In the genomic region with DNA sequence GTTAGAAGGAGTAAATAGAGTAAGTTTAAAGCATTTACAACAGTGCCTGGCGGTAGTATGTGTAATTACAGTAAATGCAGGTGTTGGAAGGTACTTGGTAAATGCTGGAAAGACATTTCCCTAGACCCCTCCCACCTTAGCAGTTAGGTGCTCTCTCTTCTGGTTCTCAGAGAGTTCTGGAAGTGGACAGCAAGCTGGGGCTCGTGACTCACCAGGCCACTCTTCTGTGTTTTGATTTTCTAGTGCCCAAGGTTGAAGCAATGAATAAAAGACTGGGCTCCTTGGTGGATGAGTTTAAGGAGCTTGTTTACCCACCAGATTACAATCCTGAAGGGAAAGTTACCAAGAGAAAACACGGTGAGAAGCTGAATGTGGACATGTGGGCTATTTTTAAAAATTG, we compare ENCODE assay signal across 20 cellular contexts. TPM values are rescaled to one million over a fixed set of nuclear protein-coding genes. Genes with fewer than 3 reads are reported as not detected.
DNase-seq lines count a peak whose midpoint lies in the region; ATAC-seq and TF ChIP-seq lines count a peak whose summit lies in the region.
"Had no signal": no experiment of that assay in that cellular context is flagged by ENCODE, and none has a peak within 500 bp of the region (broad histone marks: within the 10 kb centered on the region; RNA-seq: fewer than 3 reads in every experiment).

No MANE protein-coding gene starts in this region.

- DNase-seq in heart left ventricle (no peak), cardiac septum (ENCODE audit: low spot score) (no peak), right atrium auricular region (ENCODE audit: low spot score) (no peak)
- DNase-seq: ACHN; CD4-positive, alpha-beta T cell; DND-41; GDM1; NCI-H1436; NCI-H2081 treated with DMSO at 0.1 percent for 48 hours; NCI-H2227 treated with DMSO at 0.1 percent for 48 hours; NCI-H524 treated with DMSO at 0.1 percent for 48 hours; OCI-M1 had no signal

- TF ChIP-seq CTCF in heart left ventricle (IDR thresholded peaks at IDR 0.05) (no peak), right atrium auricular region (IDR thresholded peaks at IDR 0.05) (no peak)

- no peaks in the 10 kb centered on the region for H3K27me3 Mint-ChIP-seq in activated naive CD8-positive, alpha-beta T cell
- no peaks in the 10 kb centered on the region for H3K27me3 Mint-ChIP-seq in stimulated activated memory B cell treated with anti-CD40 and anti-IgM and Interleukin-4, amounts not matched to agents 10 μg/mL and 1 μg/mL and 100 μg/mL, for 72 hours
- H3K27me3 Mint-ChIP-seq: CD4-positive, alpha-beta T cell; IgD-negative memory B cell had no signal

- H3K4me3 Mint-ChIP-seq in activated naive CD8-positive, alpha-beta T cell, result no peak overlapping the region
- no peak overlapping the region for H3K4me3 Mint-ChIP-seq in stimulated activated memory B cell treated with anti-CD40 and anti-IgM and Interleukin-4, amounts not matched to agents 10 μg/mL and 1 μg/mL and 100 μg/mL, for 72 hours
- H3K4me3 Mint-ChIP-seq: CD4-positive, alpha-beta T cell had no signal

- whole genome bisulfite sequencing in heart left ventricle, 4 donors, result 61 to 72% (median 68%) methylated on average over 3 of the region's 3 CpGs

- H3K27ac ChIP-seq in heart left ventricle, result peak overlapping the region in 11 of 12 donors; percentile 6 to 84 (median 69)
- peak overlapping the region; percentile 63 to 81 for H3K27ac ChIP-seq in right atrium auricular region

- H3K27ac Mint-ChIP-seq in activated naive CD8-positive, alpha-beta T cell, result peak overlapping the region; percentile 16
- H3K27ac Mint-ChIP-seq in stimulated activated memory B cell treated with anti-CD40 and anti-IgM and Interleukin-4, amounts not matched to agents 10 μg/mL and 1 μg/mL and 100 μg/mL, for 72 hours, result peak overlapping the region; percentile 31

- peaks cover 0 to 95% (median 92%) of the 10 kb centered on the region in 9 donors for H3K36me3 ChIP-seq in heart left ventricle
- peaks cover 89% of the 10 kb centered on the region for H3K36me3 ChIP-seq in right atrium auricular region

- H3K9me3 ChIP-seq in heart left ventricle (no peaks in the 10 kb centered on the region), right atrium auricular region (no peaks in the 10 kb centered on the region)

- no peak for TF ChIP-seq POLR2A in heart left ventricle (IDR thresholded peaks at IDR 0.05)

- H3K4me1 Mint-ChIP-seq in activated naive CD8-positive, alpha-beta T cell (ENCODE audit: low read depth), result no peaks in the 10 kb centered on the region
- no peaks in the 10 kb centered on the region for H3K4me1 Mint-ChIP-seq in stimulated activated memory B cell treated with anti-CD40 and anti-IgM and Interleukin-4, amounts not matched to agents 10 μg/mL and 1 μg/mL and 100 μg/mL, for 72 hours
- H3K4me1 Mint-ChIP-seq: IgD-negative memory B cell had no signal

- intact Hi-C loops in heart left ventricle (cut with DNase I), result no loop called here
- intact Hi-C loops in cardiac septum (cut with DNase I), result no loop called here

- ATAC-seq in heart left ventricle (peak in 1 of 4 donors; percentile 2), GM18858 (IDR thresholded peaks at IDR 0.05; ENCODE audit: unreplicated experiment) (no peak), HG03159 (IDR thresholded peaks at IDR 0.05; ENCODE audit: unreplicated experiment) (no peak)
- ATAC-seq in stimulated activated memory B cell treated with anti-CD40 and anti-IgM and Interleukin-4, amounts not matched to agents 10 μg/mL and 1 μg/mL and 100 μg/mL, for 72 hours, result no peak
- ATAC-seq: HCT116 had no signal

- H3K4me1 ChIP-seq in heart left ventricle (peaks cover 0 to 18% (median 0%) of the 10 kb centered on the region in 12 donors), right atrium auricular region (peaks cover 0 to 21% of the 10 kb centered on the region in 2 donors)

- H3K9me3 Mint-ChIP-seq in activated naive CD8-positive, alpha-beta T cell (ENCODE audit: low read depth), result no peaks in the 10 kb centered on the region
- no peaks in the 10 kb centered on the region for H3K9me3 Mint-ChIP-seq in stimulated activated memory B cell treated with anti-CD40 and anti-IgM and Interleukin-4, amounts not matched to agents 10 μg/mL and 1 μg/mL and 100 μg/mL, for 72 hours
- H3K9me3 Mint-ChIP-seq: CD4-positive, alpha-beta T cell; IgD-negative memory B cell had no signal

- H3K27me3 ChIP-seq in heart left ventricle (no peaks in the 10 kb centered on the region), right atrium auricular region (no peaks in the 10 kb centered on the region)

- H3K4me3 ChIP-seq in heart left ventricle (no peak overlapping the region), right atrium auricular region (no peak overlapping the region)

- no peaks in the 10 kb centered on the region for H3K36me3 Mint-ChIP-seq in activated naive CD8-positive, alpha-beta T cell
- peaks cover 52% of the 10 kb centered on the region for H3K36me3 Mint-ChIP-seq in stimulated activated memory B cell treated with anti-CD40 and anti-IgM and Interleukin-4, amounts not matched to agents 10 μg/mL and 1 μg/mL and 100 μg/mL, for 72 hours

RNA-seq across cellular contexts. Expression of gene SNU13, which starts 27.6 kb away (rescaled TPM):
- 100 to 1,000 TPM; 168 to 233 (median 201) TPM for total RNA-seq in heart left ventricle
- polyA plus RNA-seq in heart left ventricle, result 100 to 1,000 TPM; 222 to 292 TPM
- total RNA-seq in cardiac septum, result 149 TPM
- total RNA-seq in right atrium auricular region, result 100 to 1,000 TPM; 183 to 226 TPM

RNA-seq across cellular contexts. Expression of gene MEI1, which starts 38.2 kb away (rescaled TPM):
- 1 to 10 TPM in 3 of 9 donors, under 1 TPM in 2, not detected in 4; 0.40 to 2.3 (median 1.1) TPM for total RNA-seq in heart left ventricle
- polyA plus RNA-seq in heart left ventricle, result under 1 TPM; 0.23 to 0.54 TPM
- total RNA-seq in cardiac septum, result 0.40 TPM
- 10 to 100 TPM in 1 of 2 donors, under 1 TPM in 1; 0.71 to 15.5 TPM for total RNA-seq in right atrium auricular region
- total RNA-seq: HT-29, LHCN-M2 had no signal

RNA-seq across cellular contexts. Expression of gene XRCC6, which starts 40.0 kb away (rescaled TPM):
- total RNA-seq in heart left ventricle (100 to 1,000 TPM; 162 to 204 (median 176) TPM), cardiac septum (155 TPM), right atrium auricular region (100 to 1,000 TPM; 161 to 174 TPM)
- 100 to 1,000 TPM; 123 to 231 TPM for polyA plus RNA-seq in heart left ventricle

RNA-seq across cellular contexts. Expression of gene DESI1, which starts 40.2 kb away (rescaled TPM):
- total RNA-seq in heart left ventricle (10 to 100 TPM; 29.0 to 51.0 (median 40.6) TPM), cardiac septum (30.6 TPM), right atrium auricular region (10 to 100 TPM; 62.3 to 65.8 TPM)
- polyA plus RNA-seq in heart left ventricle, result 10 to 100 TPM; 24.2 to 39.8 TPM
